Comparison of ENCODE assay signal across 8 cellular contexts in the genomic region with DNA sequence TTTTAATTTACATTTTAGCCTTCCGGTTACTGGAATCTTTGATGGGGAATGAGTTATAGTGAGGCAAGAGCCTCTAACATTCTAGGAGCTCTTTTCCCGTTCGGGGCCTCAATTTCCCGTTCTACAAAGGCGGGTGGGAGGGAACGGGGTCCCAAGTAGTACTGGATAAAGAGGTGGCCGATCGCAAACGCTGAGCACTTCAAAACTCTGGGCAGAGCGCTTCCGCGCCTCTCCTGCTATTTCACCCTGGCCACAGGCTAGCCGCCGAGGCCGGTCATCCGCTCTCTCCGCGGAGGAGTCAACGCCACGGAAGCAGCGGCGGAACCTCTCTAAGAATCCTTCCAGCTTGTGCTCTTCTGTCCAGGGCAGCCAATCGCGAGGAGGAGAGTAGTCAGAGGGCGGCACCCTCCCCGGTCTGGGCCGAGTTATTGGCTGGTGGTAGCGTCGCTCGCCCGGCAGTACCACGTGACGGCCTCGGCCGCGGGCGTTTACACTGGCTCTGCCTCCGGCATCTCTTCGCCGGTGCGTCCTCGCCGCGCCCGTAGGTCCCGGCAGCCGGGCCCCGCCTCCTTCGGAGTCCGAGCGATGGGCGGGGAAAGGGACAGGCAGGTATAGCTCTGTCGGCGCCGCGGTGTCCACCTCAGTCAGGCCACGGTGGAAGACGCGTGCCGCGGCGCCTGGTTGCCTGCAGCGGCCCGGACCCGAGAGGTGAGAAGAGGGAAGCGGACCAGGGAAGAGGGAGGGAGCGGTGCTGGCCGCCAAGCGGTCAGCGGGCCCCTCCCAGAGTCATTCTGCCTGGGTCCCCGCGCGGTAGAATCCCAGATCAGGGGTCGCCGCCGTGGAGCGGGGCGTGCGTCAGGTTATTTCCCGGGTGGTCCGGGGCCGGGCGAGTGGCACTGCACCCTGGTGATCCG. TPM values are rescaled to one million over a fixed set of nuclear protein-coding genes. Genes with fewer than 3 reads are reported as not detected.
A peak's percentile ranks its signal among the peaks of the same experiment; 100 is the strongest.
DNase-seq lines count a peak whose midpoint lies in the region; ATAC-seq, FAIRE-seq and TF ChIP-seq lines count a peak whose summit lies in the region.

Gene SLC26A2 (plus strand): TSS at position 487 of the 914 bp plus-strand sequence. CDS start 16,895 bp downstream, outside the sequence.

- DNase-seq in BE2C, result peak; percentile 97
- DNase-seq in GM19239 (ENCODE audit: insufficient read length, low spot score), result peak; percentile 93
- DNase-seq in NCI-H524 treated with DMSO at 0.1 percent for 48 hours (lab: John Stamatoyannopoulos, UW), result peak; percentile 83
- peak; percentile 96 for DNase-seq in activated CD4-positive, alpha-beta T cell treated with anti-CD3 and anti-CD28 coated beads for 48 hours
- DNase-seq in coronary artery (ENCODE audit: low spot score), result peak; percentile 99
- DNase-seq in left colon, result peak; percentile 98 to 99
- peak; percentile 96 for DNase-seq in stimulated activated CD4-positive, alpha-beta T cell treated with anti-CD3 and anti-CD28 coated beads, Interleukin-1b, Interleukin-23, amount 100 ng/mL, for 48 hours

- ATAC-seq in HG03457 (IDR thresholded peaks at IDR 0.05; ENCODE audit: unreplicated experiment), result peak; percentile 99
- peak; percentile 82 for ATAC-seq in left colon

- no peaks in the 10 kb centered on the region for H3K27me3 ChIP-seq in BE2C

- H3K27ac ChIP-seq in coronary artery, result peak within 1 kb of the TSS; percentile 83 to 91

- TF ChIP-seq CTCF in BE2C (IDR thresholded peaks at IDR 0.05; ENCODE audit: low read depth, low read length) (no peak), coronary artery (IDR thresholded peaks at IDR 0.05) (no peak)

- no peaks in the 10 kb centered on the region for H3K36me3 ChIP-seq in BE2C

- intact Hi-C loops in left colon (cut with DNase I, micrococcal nuclease), result no loop called here

- peak; percentile 81 for FAIRE-seq in GM19239 (lab: Jason Lieb, UNC)

- peaks cover 5% of the 10 kb centered on the region for H3K4me1 ChIP-seq in BE2C

- H3K4me3 ChIP-seq in BE2C (ENCODE audit: low read depth, low read length) (peak within 1 kb of the TSS; percentile 71), coronary artery (peak within 1 kb of the TSS; percentile 88)

- no peaks in the 10 kb centered on the region for H3K9me3 ChIP-seq in BE2C

RNA-seq across cellular contexts. Expression of gene SLC26A2, which starts in this region (rescaled TPM):
- 4.6 TPM for polyA plus RNA-seq in BE2C (2012; ENCODE audit: insufficient read depth, insufficient read length, low read depth)
- total RNA-seq in left colon, result 1,000 to 10,000 TPM in 1 of 2 donors, 100 to 1,000 TPM in 1; 940 to 1,067 TPM

Comparison
In these comparisons a context has a peak if more than half of its experiments do, and no peak if none do; other contexts are left out.
1. Peak in every context shown above with its lines: DNase-seq, ATAC-seq, H3K4me3 ChIP-seq and H3K27ac ChIP-seq.